Comparison of ENCODE assay signal across 27 cellular contexts in the genomic region with DNA sequence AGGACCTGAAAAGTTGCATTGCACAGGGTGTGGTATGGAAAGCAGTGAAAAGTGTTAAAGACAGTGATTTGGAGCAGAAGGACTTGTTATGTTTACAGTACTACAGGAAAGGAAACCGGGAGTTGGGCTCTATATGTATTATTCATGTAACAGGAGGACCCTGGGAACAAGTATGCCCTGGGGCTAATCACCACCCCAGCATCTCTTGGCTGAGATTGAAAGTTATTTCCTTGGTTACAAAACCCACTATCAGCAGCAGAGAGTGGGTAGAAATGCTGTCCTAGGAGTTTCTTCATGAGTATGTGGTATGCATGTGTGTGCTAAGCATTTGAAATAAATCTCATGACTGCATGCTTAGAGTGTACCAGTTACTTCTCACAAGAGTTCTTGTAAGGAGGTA. TPM values are rescaled to one million over a fixed set of nuclear protein-coding genes. Genes with fewer than 3 reads are reported as not detected.
"Had no signal": no experiment of that assay in that cellular context is flagged by ENCODE, and none has a peak within 500 bp of the region (broad histone marks: within the 10 kb centered on the region; RNA-seq: fewer than 3 reads in every experiment).

No MANE protein-coding gene starts in this region.

- H3K9me3 ChIP-seq: adrenal gland, ascending aorta, thoracic aorta had no signal

- H3K27ac Mint-ChIP-seq: activated CD4-positive, alpha-beta T cell treated with anti-CD3 and anti-CD28 coated beads for 36 hours; activated CD8-positive, alpha-beta memory T cell treated with anti-CD3 and anti-CD28 coated beads, Interleukin-2, amount 10 ng/mL, durations not matched to agents 7 days and 5 days; activated CD8-positive, alpha-beta T cell treated with anti-CD3 and anti-CD28 coated beads, Interleukin-2, amount 10 ng/mL, durations not matched to agents 7 days and 5 days; activated naive CD8-positive, alpha-beta T cell; activated T-cell treated with anti-CD3 and anti-CD28 coated beads, Interleukin-2, amount 50 U/mL, for 72 hours; brain; nephron; progenitor cell of endocrine pancreas; stimulated activated effector memory CD8-positive, alpha-beta T cell treated with anti-CD3 and anti-CD28 coated beads, Interleukin-12 subunit alpha, Interleukin-12 subunit beta, amount 100 ng/mL, for 72 hours; stimulated activated naive CD8-positive, alpha-beta T cell treated with anti-CD3 and anti-CD28 coated beads, Interleukin-15, Interleukin-2, amounts not matched to agents 100 ng/mL and 50 ng/mL, for 24 hours; T-helper 2 cell treated with Interferon-gamma antibody and Interleukin-4, amounts not matched to agents 5 μg/mL and 100 μg/mL, for 36 hours had no signal

- H3K4me1 ChIP-seq: adrenal gland, ascending aorta, foreskin keratinocyte, left ventricle myocardium inferior had no signal

- ATAC-seq: activated CD4-positive, alpha-beta T cell treated with anti-CD3 and anti-CD28 coated beads for 36 hours; activated CD8-positive, alpha-beta memory T cell treated with anti-CD3 and anti-CD28 coated beads, Interleukin-2, amount 10 ng/mL, durations not matched to agents 7 days and 5 days; activated CD8-positive, alpha-beta T cell treated with anti-CD3 and anti-CD28 coated beads, Interleukin-2, amount 10 ng/mL, durations not matched to agents 7 days and 5 days; activated T-cell treated with anti-CD3 and anti-CD28 coated beads, Interleukin-2, amount 50 U/mL, for 72 hours; foreskin keratinocyte; sciatic nerve; stimulated activated effector memory CD8-positive, alpha-beta T cell treated with anti-CD3 and anti-CD28 coated beads, Interleukin-12 subunit alpha, Interleukin-12 subunit beta, amount 100 ng/mL, for 72 hours had no signal

- H3K9me3 Mint-ChIP-seq: brain, nephron had no signal

- H3K4me3 Mint-ChIP-seq: activated CD4-positive, alpha-beta T cell treated with anti-CD3 and anti-CD28 coated beads for 36 hours; activated CD8-positive, alpha-beta memory T cell treated with anti-CD3 and anti-CD28 coated beads, Interleukin-2, amount 10 ng/mL, durations not matched to agents 7 days and 5 days; activated CD8-positive, alpha-beta T cell treated with anti-CD3 and anti-CD28 coated beads, Interleukin-2, amount 10 ng/mL, durations not matched to agents 7 days and 5 days; activated naive CD8-positive, alpha-beta T cell; activated T-cell treated with anti-CD3 and anti-CD28 coated beads, Interleukin-2, amount 50 U/mL, for 72 hours; brain; nephron; stimulated activated effector memory CD8-positive, alpha-beta T cell treated with anti-CD3 and anti-CD28 coated beads, Interleukin-12 subunit alpha, Interleukin-12 subunit beta, amount 100 ng/mL, for 72 hours; stimulated activated naive CD8-positive, alpha-beta T cell treated with anti-CD3 and anti-CD28 coated beads, Interleukin-15, Interleukin-2, amounts not matched to agents 100 ng/mL and 50 ng/mL, for 24 hours; T-helper 2 cell treated with Interferon-gamma antibody and Interleukin-4, amounts not matched to agents 5 μg/mL and 100 μg/mL, for 36 hours had no signal

- H3K36me3 Mint-ChIP-seq: activated CD8-positive, alpha-beta memory T cell treated with anti-CD3 and anti-CD28 coated beads, Interleukin-2, amount 10 ng/mL, durations not matched to agents 7 days and 5 days; activated naive CD8-positive, alpha-beta T cell; brain; stimulated activated effector memory CD8-positive, alpha-beta T cell treated with anti-CD3 and anti-CD28 coated beads, Interleukin-12 subunit alpha, Interleukin-12 subunit beta, amount 100 ng/mL, for 72 hours had no signal

- H3K36me3 ChIP-seq: adrenal gland, ascending aorta, left ventricle myocardium inferior, thoracic aorta had no signal

- H3K27me3 Mint-ChIP-seq: activated CD8-positive, alpha-beta memory T cell treated with anti-CD3 and anti-CD28 coated beads, Interleukin-2, amount 10 ng/mL, durations not matched to agents 7 days and 5 days; stimulated activated naive CD8-positive, alpha-beta T cell treated with anti-CD3 and anti-CD28 coated beads, Interleukin-15, Interleukin-2, amounts not matched to agents 100 ng/mL and 50 ng/mL, for 24 hours had no signal

- H3K4me1 Mint-ChIP-seq: activated CD4-positive, alpha-beta T cell treated with anti-CD3 and anti-CD28 coated beads for 36 hours; activated CD8-positive, alpha-beta memory T cell treated with anti-CD3 and anti-CD28 coated beads, Interleukin-2, amount 10 ng/mL, durations not matched to agents 7 days and 5 days; brain; nephron; stimulated activated effector memory CD8-positive, alpha-beta T cell treated with anti-CD3 and anti-CD28 coated beads, Interleukin-12 subunit alpha, Interleukin-12 subunit beta, amount 100 ng/mL, for 72 hours had no signal

- H3K4me3 ChIP-seq: adrenal gland, ascending aorta, left ventricle myocardium inferior, lung, thoracic aorta had no signal

- DNase-seq: activated CD4-positive, alpha-beta T cell treated with anti-CD3 and anti-CD28 coated beads for 36 hours; activated CD4-positive, CD25-positive, alpha-beta regulatory T cell; activated CD8-positive, alpha-beta memory T cell treated with anti-CD3 and anti-CD28 coated beads, Interleukin-2, amount 10 ng/mL, durations not matched to agents 7 days and 5 days; activated CD8-positive, alpha-beta T cell treated with anti-CD3 and anti-CD28 coated beads, Interleukin-2, amount 10 ng/mL, durations not matched to agents 7 days and 5 days; activated naive CD4-positive, alpha-beta T cell; activated T-cell treated with anti-CD3 and anti-CD28 coated beads for 4 hours; activated T-cell treated with anti-CD3 and anti-CD28 coated beads, Interleukin-2, amount 50 U/mL, for 72 hours; adrenal gland; cortex of kidney; foreskin keratinocyte; left ventricle myocardium inferior; retina; small intestine; stimulated activated CD4-positive, alpha-beta T cell treated with anti-CD3 and anti-CD28 coated beads, Interleukin-4, amount 100 ng/mL, for 24 hours; T-helper 1 cell; trophoblast cell had no signal

- H3K27ac ChIP-seq: adrenal gland, ascending aorta, foreskin keratinocyte, left ventricle myocardium inferior, thoracic aorta had no signal

- H3K27me3 ChIP-seq: adrenal gland, ascending aorta, foreskin keratinocyte had no signal

RNA-seq across cellular contexts. Expression of gene STK32B, which starts 46.9 kb away (rescaled TPM):
- total RNA-seq: activated CD4-positive, alpha-beta T cell treated with anti-CD3 and anti-CD28 coated beads for 36 hours; activated CD8-positive, alpha-beta memory T cell treated with anti-CD3 and anti-CD28 coated beads, Interleukin-2, amount 10 ng/mL, durations not matched to agents 7 days and 5 days; activated CD8-positive, alpha-beta T cell treated with anti-CD3 and anti-CD28 coated beads, Interleukin-2, amount 10 ng/mL, durations not matched to agents 7 days and 5 days; activated T-cell treated with anti-CD3 and anti-CD28 coated beads, Interleukin-2, amount 50 U/mL, for 72 hours had no signal
